In genomic region chr3:101068876-101069606, GRCh38 we compare ENCODE assay signal across 1 cellular context.
TF ChIP-seq lines count a peak whose summit lies in the region.

No MANE protein-coding gene starts in this region.

TF ChIP-seq in GM23338, 12 proteins besides CTCF, POLR2A, EP300 and RAD21 (continued from another document):
- TF ChIP-seq ZNF462 (CRISPR knock-in tag; IDR thresholded peaks at IDR 0.05) (no peak), ZNF114 (CRISPR knock-in tag; IDR thresholded peaks at IDR 0.05) (no peak)
